In genomic region chr2:8679827-8680731, GRCh38 we compare ENCODE assay signal across 8 cellular contexts. TPM values are rescaled to one million over a fixed set of nuclear protein-coding genes. Genes with fewer than 3 reads are reported as not detected.
DNase-seq lines count a peak whose midpoint lies in the region; ATAC-seq and TF ChIP-seq lines count a peak whose summit lies in the region.

No MANE protein-coding gene starts in this region.

- ATAC-seq in natural killer cell treated with Interleukin-12 subunit alpha and Interleukin-12 subunit beta and Interleukin-15 and Interleukin-18, amount 100 ng/mL, for 72 hours: no peak
- ATAC-seq in HG03354 (IDR thresholded peaks at IDR 0.05; ENCODE audit: poor library complexity, severe bottlenecking, unreplicated experiment) (no peak), omental fat pad (ENCODE audit: low FRiP score) (no peak)

- peaks cover 48% of the 10 kb centered on the region for H3K4me1 Mint-ChIP-seq in CD14-positive monocyte
- peaks cover 51 to 52% of the 10 kb centered on the region in 2 donors for H3K4me1 Mint-ChIP-seq in natural killer cell treated with Interleukin-12 subunit alpha and Interleukin-12 subunit beta and Interleukin-15 and Interleukin-18, amount 100 ng/mL, for 72 hours (ENCODE audit: low read depth in 2 of 2)

- intact Hi-C loops in CD14-positive monocyte (cut with micrococcal nuclease): loop anchor here (5.0 to 10.0 kb wide), 13 partner anchors 38 to 1585 kb away; no protein-coding TSS in a partner anchor

- TF ChIP-seq CTCF in CD14-positive monocyte (IDR thresholded peaks at IDR 0.05): no peak
- no peak for TF ChIP-seq CTCF in omental fat pad (IDR thresholded peaks at IDR 0.05)

- H3K4me3 Mint-ChIP-seq in CD14-positive monocyte: peak overlapping the region; percentile 66 to 74
- peak overlapping the region; percentile 98 for H3K4me3 Mint-ChIP-seq in natural killer cell treated with Interleukin-12 subunit alpha and Interleukin-12 subunit beta and Interleukin-15 and Interleukin-18, amount 100 ng/mL, for 72 hours

- H3K36me3 ChIP-seq in HUES64 (ENCODE audit: insufficient read depth, low read length): peaks cover 6% of the 10 kb centered on the region; the same call in 1 of the 2 replicates
- H3K36me3 ChIP-seq in SK-N-MC (ENCODE audit: insufficient read depth, low read length): peaks cover 32% of the 10 kb centered on the region

- peak overlapping the region in 5 of 7 donors; percentile 82 to 93 (median 89) for H3K27ac Mint-ChIP-seq in CD14-positive monocyte
- peak overlapping the region; percentile 64 to 92 for H3K27ac Mint-ChIP-seq in natural killer cell treated with Interleukin-12 subunit alpha and Interleukin-12 subunit beta and Interleukin-15 and Interleukin-18, amount 100 ng/mL, for 72 hours

- peaks cover 23 to 32% of the 10 kb centered on the region in 2 donors for H3K36me3 Mint-ChIP-seq in CD14-positive monocyte
- H3K36me3 Mint-ChIP-seq in natural killer cell treated with Interleukin-12 subunit alpha and Interleukin-12 subunit beta and Interleukin-15 and Interleukin-18, amount 100 ng/mL, for 72 hours: peaks cover 26% of the 10 kb centered on the region

- H3K9ac ChIP-seq in HUES64 (ENCODE audit: low read depth, low read length) (peak overlapping the region; percentile 73; the same call in 1 of the 2 replicates), SK-N-MC (ENCODE audit: insufficient read length) (peak overlapping the region; percentile 98)

- peaks cover 54% of the 10 kb centered on the region for H3K27me3 ChIP-seq in HUES64 (ENCODE audit: insufficient read depth, low read length)

- peaks cover 37 to 54% (median 42%) of the 10 kb centered on the region in 3 donors for H3K27me3 Mint-ChIP-seq in CD14-positive monocyte (ENCODE audit: low read depth in 3 of 3)
- H3K27me3 Mint-ChIP-seq in natural killer cell treated with Interleukin-12 subunit alpha and Interleukin-12 subunit beta and Interleukin-15 and Interleukin-18, amount 100 ng/mL, for 72 hours: peaks cover 0 to 10% of the 10 kb centered on the region in 2 donors

- 38% methylated on average over 18 of the region's 19 CpGs for WGBS in HUES64

- peak overlapping the region; percentile 66 for H3K4me3 ChIP-seq in HUES64 (ENCODE audit: low read length)
- peak overlapping the region; percentile 90 for H3K4me3 ChIP-seq in SK-N-MC

- H3K4me1 ChIP-seq in HUES64 (ENCODE audit: insufficient read depth, low read length): peaks cover 26% of the 10 kb centered on the region

- peaks cover 3 to 29% (median 23%) of the 10 kb centered on the region in 7 donors for H3K9me3 Mint-ChIP-seq in CD14-positive monocyte
- no peaks in the 10 kb centered on the region for H3K9me3 Mint-ChIP-seq in natural killer cell treated with Interleukin-12 subunit alpha and Interleukin-12 subunit beta and Interleukin-15 and Interleukin-18, amount 100 ng/mL, for 72 hours

- TF ChIP-seq POLR2A in erythroblast (IDR thresholded peaks at IDR 0.05; ENCODE audit: low read length): no peak

- DNase-seq in CD14-positive monocyte (ENCODE audit: low spot score) (no peak), SK-N-MC (ENCODE audit: low read depth, low spot score) (no peak), erythroblast (lab: John Stamatoyannopoulos, UW) (peak; percentile 44 to 58), omental fat pad (ENCODE audit: low spot score) (no peak), GM19240 (ENCODE audit: insufficient read length, low spot score) (no peak)
- no peak for DNase-seq in natural killer cell treated with Interleukin-12 subunit alpha and Interleukin-12 subunit beta and Interleukin-15 and Interleukin-18, amount 100 ng/mL, for 72 hours (ENCODE audit: low spot score)

- H3K9me3 ChIP-seq in HUES64 (ENCODE audit: insufficient read depth, low read depth, low read length) (no peaks in the 10 kb centered on the region), SK-N-MC (ENCODE audit: low read depth, low read length) (no peaks in the 10 kb centered on the region)

- H3K27ac ChIP-seq in HUES64 (ENCODE audit: low read depth, low read length) (peak overlapping the region; percentile 98; the same call in 1 of the 2 replicates), SK-N-MC (peak overlapping the region; percentile 100)

RNA-seq across cellular contexts. Expression of gene ID2, which starts 1.8 kb away (rescaled TPM):
- 100 to 1,000 TPM; 282 to 295 TPM for polyA plus RNA-seq in CD14-positive monocyte
- 104 TPM for polyA plus RNA-seq in HUES64 (2013, experiment 1 of 2)
- polyA plus RNA-seq in HUES64 (2013, experiment 2 of 2): 113 TPM
- 100 to 1,000 TPM; 247 to 279 TPM for total RNA-seq in natural killer cell treated with Interleukin-12 subunit alpha and Interleukin-12 subunit beta and Interleukin-15 and Interleukin-18, amount 100 ng/mL, for 72 hours
- total RNA-seq in omental fat pad: 100 to 1,000 TPM; 165 to 949 (median 312) TPM

Comparison
In these comparisons a context has a peak if more than half of its experiments do, and no peak if none do; other contexts are left out.
1. DNase-seq: peak in erythroblast (2 of 2); none in CD14-positive monocyte (single experiment), SK-N-MC (single experiment), natural killer cell treated with Interleukin-12 subunit alpha and Interleukin-12 subunit beta and Interleukin-15 and Interleukin-18, amount 100 ng/mL, for 72 hours (single experiment), omental fat pad (single experiment) and GM19240 (single experiment).